ENCODE assay signal across 16 cellular contexts in the genomic region with DNA sequence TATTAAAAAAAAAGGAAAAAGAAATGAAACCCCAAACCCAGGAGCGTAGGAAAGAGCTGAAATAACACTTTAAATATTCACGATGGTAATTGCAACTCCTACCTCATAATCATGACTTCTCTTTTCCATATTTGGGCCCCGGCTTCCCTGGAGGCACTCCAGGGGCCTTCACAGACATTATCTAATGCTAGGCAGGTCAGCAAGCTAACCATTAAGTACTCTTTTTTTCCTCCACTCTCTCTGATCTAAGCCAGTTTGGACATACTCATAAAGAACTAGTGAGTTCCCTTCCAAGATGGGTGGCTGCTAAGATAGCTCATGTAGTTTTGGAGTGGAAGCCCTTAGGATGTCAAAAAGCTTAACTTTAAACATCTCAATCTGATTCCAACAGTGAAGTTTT.
DNase-seq lines count a peak whose midpoint lies in the region; ATAC-seq lines count a peak whose summit lies in the region.
"Had no signal": no experiment of that assay in that cellular context is flagged by ENCODE, and none has a peak within 500 bp of the region (broad histone marks: within the 10 kb centered on the region; RNA-seq: fewer than 3 reads in every experiment).

No MANE protein-coding gene starts in this region.

- H3K36me3 Mint-ChIP-seq in activated naive CD4-positive, alpha-beta T cell treated with anti-CD3 and anti-CD28 coated beads, Interleukin-2, amount 50 U/mL, for 24 hours, result peaks cover 3% of the 10 kb centered on the region
- H3K36me3 Mint-ChIP-seq in activated naive CD8-positive, alpha-beta T cell, result no peaks in the 10 kb centered on the region
- H3K36me3 Mint-ChIP-seq in stimulated activated effector memory CD8-positive, alpha-beta T cell treated with anti-CD3 and anti-CD28 coated beads, Interleukin-12 subunit alpha, Interleukin-12 subunit beta, amount 100 ng/mL, for 72 hours, result peaks cover 1% of the 10 kb centered on the region

- H3K27ac Mint-ChIP-seq in activated naive CD4-positive, alpha-beta T cell treated with anti-CD3 and anti-CD28 coated beads, Interleukin-2, amount 50 U/mL, for 24 hours, result peak overlapping the region; percentile 47
- H3K27ac Mint-ChIP-seq in activated naive CD8-positive, alpha-beta T cell, result peak overlapping the region; percentile 68
- H3K27ac Mint-ChIP-seq in stimulated activated effector memory CD8-positive, alpha-beta T cell treated with anti-CD3 and anti-CD28 coated beads, Interleukin-12 subunit alpha, Interleukin-12 subunit beta, amount 100 ng/mL, for 72 hours, result peak overlapping the region; percentile 54

- H3K4me1 ChIP-seq in HAP-1, result no peaks in the 10 kb centered on the region; the same call in 1 of the 2 replicates
- H3K4me1 ChIP-seq: breast epithelium had no signal

- H3K27me3 Mint-ChIP-seq in activated naive CD4-positive, alpha-beta T cell treated with anti-CD3 and anti-CD28 coated beads, Interleukin-2, amount 50 U/mL, for 24 hours, result no peaks in the 10 kb centered on the region
- no peaks in the 10 kb centered on the region for H3K27me3 Mint-ChIP-seq in activated naive CD8-positive, alpha-beta T cell

- H3K4me3 ChIP-seq in HAP-1, result no peak overlapping the region
- H3K4me3 ChIP-seq: breast epithelium, transverse colon had no signal

- no peaks in the 10 kb centered on the region for H3K9me3 ChIP-seq in HAP-1
- H3K9me3 ChIP-seq: transverse colon had no signal

- DNase-seq in activated naive CD4-positive, alpha-beta T cell treated with anti-CD3 and anti-CD28 coated beads, Interleukin-2, amount 50 U/mL, for 16 hours, result no peak
- DNase-seq in NCI-H146 (lab: John Stamatoyannopoulos, UW), result peak; percentile 48
- no peak for DNase-seq in stimulated activated effector memory CD8-positive, alpha-beta T cell treated with anti-CD3 and anti-CD28 coated beads, Interleukin-12 subunit alpha, Interleukin-12 subunit beta, amount 100 ng/mL, for 72 hours (ENCODE audit: low spot score in 2 of 2)
- no peak for DNase-seq in NCI-H1694 treated with DMSO at 0.1 percent for 48 hours (lab: John Stamatoyannopoulos, UW)
- DNase-seq in HAP-1 (ENCODE audit: low spot score in 2 of 2), result no peak
- no peak for DNase-seq in cerebellum (ENCODE audit: low spot score)
- DNase-seq: activated CD4-positive, CD25-positive, alpha-beta regulatory T cell; activated CD8-positive, alpha-beta memory T cell treated with anti-CD3 and anti-CD28 coated beads, Interleukin-2, amount 50 U/mL, for 48 hours; NCI-H1092; NCI-H524 treated with DMSO at 0.1 percent for 48 hours; SW 1271; transverse colon had no signal

- H3K36me3 ChIP-seq in HAP-1 (replicated peaks), result no peaks in the 10 kb centered on the region
- H3K36me3 ChIP-seq: breast epithelium, transverse colon had no signal

- peaks cover 48% of the 10 kb centered on the region for H3K4me1 Mint-ChIP-seq in activated naive CD4-positive, alpha-beta T cell treated with anti-CD3 and anti-CD28 coated beads, Interleukin-2, amount 50 U/mL, for 24 hours
- H3K4me1 Mint-ChIP-seq in activated naive CD8-positive, alpha-beta T cell (ENCODE audit: low read depth), result peaks cover 53% of the 10 kb centered on the region
- H3K4me1 Mint-ChIP-seq in stimulated activated effector memory CD8-positive, alpha-beta T cell treated with anti-CD3 and anti-CD28 coated beads, Interleukin-12 subunit alpha, Interleukin-12 subunit beta, amount 100 ng/mL, for 72 hours, result peaks cover 48% of the 10 kb centered on the region

- no peak for ATAC-seq in stimulated activated effector memory CD8-positive, alpha-beta T cell treated with anti-CD3 and anti-CD28 coated beads, Interleukin-12 subunit alpha, Interleukin-12 subunit beta, amount 100 ng/mL, for 72 hours
- ATAC-seq: sciatic nerve had no signal

- in situ Hi-C loops in HAP-1 (cut with MboI; ENCODE audit: low sequenced_read_pairs), result no loop called here

- no peaks in the 10 kb centered on the region for H3K9me3 Mint-ChIP-seq in activated naive CD4-positive, alpha-beta T cell treated with anti-CD3 and anti-CD28 coated beads, Interleukin-2, amount 50 U/mL, for 24 hours
- H3K9me3 Mint-ChIP-seq in activated naive CD8-positive, alpha-beta T cell (ENCODE audit: low read depth), result no peaks in the 10 kb centered on the region
- no peaks in the 10 kb centered on the region for H3K9me3 Mint-ChIP-seq in stimulated activated effector memory CD8-positive, alpha-beta T cell treated with anti-CD3 and anti-CD28 coated beads, Interleukin-12 subunit alpha, Interleukin-12 subunit beta, amount 100 ng/mL, for 72 hours

- H3K4me3 Mint-ChIP-seq in activated naive CD4-positive, alpha-beta T cell treated with anti-CD3 and anti-CD28 coated beads, Interleukin-2, amount 50 U/mL, for 24 hours, result peak overlapping the region; percentile 59
- peak overlapping the region; percentile 42 for H3K4me3 Mint-ChIP-seq in activated naive CD8-positive, alpha-beta T cell
- H3K4me3 Mint-ChIP-seq in stimulated activated effector memory CD8-positive, alpha-beta T cell treated with anti-CD3 and anti-CD28 coated beads, Interleukin-12 subunit alpha, Interleukin-12 subunit beta, amount 100 ng/mL, for 72 hours, result peak overlapping the region; percentile 39

- H3K27me3 ChIP-seq in HAP-1 (ENCODE audit: low read depth), result no peaks in the 10 kb centered on the region
- H3K27me3 ChIP-seq: transverse colon had no signal
